ENCODE assay signal across 8 cellular contexts in genomic region chr4:10063544-10064300, GRCh38. TPM values are rescaled to one million over a fixed set of nuclear protein-coding genes. Genes with fewer than 3 reads are reported as not detected.
DNase-seq lines count a peak whose midpoint lies in the region; ATAC-seq and TF ChIP-seq lines count a peak whose summit lies in the region.

No MANE protein-coding gene starts in this region.

- TF ChIP-seq CTCF in parathyroid adenoma (IDR thresholded peaks at IDR 0.05) = peak; percentile 81

- H3K4me3 Mint-ChIP-seq in activated CD8-positive, alpha-beta memory T cell treated with anti-CD3 and anti-CD28 coated beads, Interleukin-2, amount 10 ng/mL, durations not matched to agents 7 days and 5 days = no peak overlapping the region

- no peaks in the 10 kb centered on the region for H3K9me3 ChIP-seq in parathyroid adenoma (ENCODE audit: control insufficient read depth, low read length)

- H3K4me3 ChIP-seq in parathyroid adenoma (ENCODE audit: low read depth, low read length) = no peak overlapping the region

- H2AFZ ChIP-seq in parathyroid adenoma = peak overlapping the region; percentile 91

- H3K4me2 ChIP-seq in parathyroid adenoma (ENCODE audit: low read length) = no peak overlapping the region

- in situ Hi-C loops in SK-MEL-5 (cut with HindIII; ENCODE audit: low pct_unique_long_range_greater_than_20kb, low sequenced_read_pairs) = no loop called here

- no peaks in the 10 kb centered on the region for H3K9me3 Mint-ChIP-seq in activated CD8-positive, alpha-beta memory T cell treated with anti-CD3 and anti-CD28 coated beads, Interleukin-2, amount 10 ng/mL, durations not matched to agents 7 days and 5 days (ENCODE audit: low read depth)

- no peaks in the 10 kb centered on the region for H3K4me1 Mint-ChIP-seq in activated CD8-positive, alpha-beta memory T cell treated with anti-CD3 and anti-CD28 coated beads, Interleukin-2, amount 10 ng/mL, durations not matched to agents 7 days and 5 days

- H3K36me3 Mint-ChIP-seq in activated CD8-positive, alpha-beta memory T cell treated with anti-CD3 and anti-CD28 coated beads, Interleukin-2, amount 10 ng/mL, durations not matched to agents 7 days and 5 days = peaks cover 13% of the 10 kb centered on the region

- CTCF ChIA-PET in activated CD8-positive, alpha-beta memory T cell treated with anti-CD3 and anti-CD28 coated beads, Interleukin-2, amount 10 ng/mL, durations not matched to agents 7 days and 5 days (lab: Charles Lee) = no interaction called here

- H3K27ac Mint-ChIP-seq in activated CD8-positive, alpha-beta memory T cell treated with anti-CD3 and anti-CD28 coated beads, Interleukin-2, amount 10 ng/mL, durations not matched to agents 7 days and 5 days = no peak overlapping the region

- peak overlapping the region; percentile 75 for H3K27ac ChIP-seq in parathyroid adenoma

- no peaks in the 10 kb centered on the region for H3K79me2 ChIP-seq in parathyroid adenoma

- no peaks in the 10 kb centered on the region for H3K36me3 ChIP-seq in parathyroid adenoma (ENCODE audit: control insufficient read depth, insufficient read depth, low read length)

- peak; percentile 38 for DNase-seq in activated CD8-positive, alpha-beta memory T cell treated with anti-CD3 and anti-CD28 coated beads, Interleukin-2, amount 10 ng/mL, durations not matched to agents 7 days and 5 days
- DNase-seq in activated CD8-positive, alpha-beta memory T cell treated with anti-CD3 and anti-CD28 coated beads, Interleukin-2, amount 50 U/mL, for 4 hours = no peak
- DNase-seq in SK-MEL-5 (ENCODE audit: low read depth, low spot score) (peak; percentile 80), globus pallidus (ENCODE audit: low spot score) (peak; percentile 84), GM19240 (ENCODE audit: insufficient read length, low spot score) (no peak), NCI-H187 treated with DMSO at 0.1 percent for 48 hours (lab: John Stamatoyannopoulos, UW) (no peak)

- no peaks in the 10 kb centered on the region for H3K27me3 ChIP-seq in parathyroid adenoma (ENCODE audit: control insufficient read depth, insufficient read depth, low read length)

- ATAC-seq in activated CD8-positive, alpha-beta memory T cell treated with anti-CD3 and anti-CD28 coated beads, Interleukin-2, amount 10 ng/mL, durations not matched to agents 7 days and 5 days = no peak
- no peak for ATAC-seq in HG03280 (IDR thresholded peaks at IDR 0.05; ENCODE audit: unreplicated experiment)

- H3K4me1 ChIP-seq in parathyroid adenoma = peaks cover 8% of the 10 kb centered on the region

- no peaks in the 10 kb centered on the region for H3K27me3 Mint-ChIP-seq in activated CD8-positive, alpha-beta memory T cell treated with anti-CD3 and anti-CD28 coated beads, Interleukin-2, amount 10 ng/mL, durations not matched to agents 7 days and 5 days

- no peak overlapping the region for H3K9ac ChIP-seq in parathyroid adenoma

RNA-seq across cellular contexts. Expression of gene SLC2A9, which starts 42.4 kb away (rescaled TPM):
- total RNA-seq in activated CD8-positive, alpha-beta memory T cell treated with anti-CD3 and anti-CD28 coated beads, Interleukin-2, amount 10 ng/mL, durations not matched to agents 7 days and 5 days = 1 to 10 TPM; 1.4 to 3.8 TPM
- 0.24 TPM in 1 of 2 replicates, not detected in the other for total RNA-seq in SK-MEL-5 (2014; rRNA removed; shearing (Covaris generic))
- 0.25 and 0.42 TPM in 2 replicates for polyA plus RNA-seq in SK-MEL-5 (2015; cell fraction: cytosol; rRNA removed)
- 0.30 and 0.37 TPM in 2 replicates for polyA plus RNA-seq in SK-MEL-5 (2015; cell fraction: nucleus; rRNA removed)

RNA-seq across cellular contexts. Expression of gene WDR1, which starts 52.9 kb away (rescaled TPM):
- total RNA-seq in activated CD8-positive, alpha-beta memory T cell treated with anti-CD3 and anti-CD28 coated beads, Interleukin-2, amount 10 ng/mL, durations not matched to agents 7 days and 5 days = 100 to 1,000 TPM; 481 to 538 TPM
- 246 and 248 TPM in 2 replicates for total RNA-seq in SK-MEL-5 (2014; rRNA removed; shearing (Covaris generic))
- polyA plus RNA-seq in SK-MEL-5 (2015; cell fraction: cytosol; rRNA removed) = 231 and 254 TPM in 2 replicates
- polyA plus RNA-seq in SK-MEL-5 (2015; cell fraction: nucleus; rRNA removed) = 84.6 and 111 TPM in 2 replicates

Comparison
In these comparisons a context has a peak if more than half of its experiments do, and no peak if none do; other contexts are left out.
1. DNase-seq: peak in activated CD8-positive, alpha-beta memory T cell treated with anti-CD3 and anti-CD28 coated beads, Interleukin-2, amount 10 ng/mL, durations not matched to agents 7 days and 5 days (single experiment), SK-MEL-5 (single experiment) and globus pallidus (single experiment); none in activated CD8-positive, alpha-beta memory T cell treated with anti-CD3 and anti-CD28 coated beads, Interleukin-2, amount 50 U/mL, for 4 hours (single experiment), GM19240 (single experiment) and NCI-H187 treated with DMSO at 0.1 percent for 48 hours (single experiment).